17 cellular contexts compared by ENCODE assay signal in the genomic region with DNA sequence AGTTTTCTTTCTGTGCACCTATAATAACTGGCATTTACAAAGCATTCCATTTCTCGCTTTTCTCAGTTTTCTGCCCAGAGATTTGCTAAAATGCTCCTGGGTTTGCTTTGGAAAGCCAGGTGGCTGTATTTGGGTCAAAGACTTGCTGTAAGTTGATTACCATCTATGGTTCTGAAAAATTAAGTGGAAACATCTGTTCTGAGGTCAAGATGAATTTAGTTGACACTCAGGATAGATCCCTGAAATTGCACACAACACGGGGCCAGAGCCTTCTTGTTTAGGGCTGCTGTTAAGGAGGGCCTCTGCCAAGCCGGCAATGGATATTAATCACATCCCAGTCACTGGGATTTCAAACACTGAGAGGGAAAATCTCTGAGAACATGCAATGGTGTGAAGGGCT.
"Had no signal": no experiment of that assay in that cellular context is flagged by ENCODE, and none has a peak within 500 bp of the region (broad histone marks: within the 10 kb centered on the region; RNA-seq: fewer than 3 reads in every experiment).

No MANE protein-coding gene starts in this region.

- H3K36me3 ChIP-seq: colonic mucosa, tibial artery had no signal

- H3K9me3 ChIP-seq: colonic mucosa, tibial artery had no signal

- H3K27ac ChIP-seq: colonic mucosa, tibial artery had no signal

- H3K27me3 ChIP-seq: colonic mucosa, tibial artery had no signal

- H3K4me3 ChIP-seq: colonic mucosa, lung, tibial artery had no signal

- ATAC-seq: activated CD4-positive, alpha-beta T cell treated with anti-CD3 and anti-CD28 coated beads for 36 hours; left colon; T-cell; WTC11 had no signal

- DNase-seq: activated CD4-positive, alpha-beta T cell treated with anti-CD3 and anti-CD28 coated beads for 36 hours; activated CD4-positive, alpha-beta T cell treated with anti-CD3 and anti-CD28 coated beads, Interleukin-2, amount 50 U/mL, for 48 hours; activated gamma-delta T cell treated with Interleukin-2 at 50 U/mL for 16 hours; activated T-cell treated with anti-CD3 and anti-CD28 coated beads for 4 hours; amygdala; central memory CD4-positive, alpha-beta T cell; colonic mucosa; endodermal cell; left colon; occipital lobe; posterior cingulate gyrus; retina; stimulated activated naive CD4-positive, alpha-beta T cell treated with Interleukin-2 at 50 U/mL for 16 hours; T-cell; tibial artery had no signal

- H3K4me1 ChIP-seq: colonic mucosa, tibial artery had no signal
